In genomic region chr21:27476696-27477095, GRCh38 we compare ENCODE assay signal across 11 cellular contexts.
A peak's percentile ranks its signal among the peaks of the same experiment; 100 is the strongest.
DNase-seq lines count a peak whose midpoint lies in the region; ATAC-seq and TF ChIP-seq lines count a peak whose summit lies in the region.
"Had no signal": no experiment of that assay in that cellular context is flagged by ENCODE, and none has a peak within 500 bp of the region (broad histone marks: within the 10 kb centered on the region; RNA-seq: fewer than 3 reads in every experiment).

No MANE protein-coding gene starts in this region.

- H3K27ac ChIP-seq in foreskin keratinocyte (no peak overlapping the region), psoas muscle (no peak overlapping the region), PC-9 (no peak overlapping the region)

- H3K4me3 ChIP-seq in WI38 (ENCODE audit: low read depth, low read length) (no peak overlapping the region), psoas muscle (no peak overlapping the region), PC-9 (no peak overlapping the region)

- DNase-seq in ELR (ENCODE audit: low read depth) (peak; percentile 35), foreskin keratinocyte (no peak), psoas muscle (no peak), NCI-H2171 (lab: John Stamatoyannopoulos, UW) (no peak), NCI-H69 (lab: John Stamatoyannopoulos, UW) (no peak), PC-9 (no peak)
- DNase-seq in stimulated activated CD4-positive, alpha-beta T cell treated with anti-CD3 and anti-CD28 coated beads, Interleukin-12 subunit alpha, Interleukin-12 subunit beta, amount 100 ng/mL, for 4 hours: no peak
- DNase-seq: activated CD8-positive, alpha-beta memory T cell treated with anti-CD3 and anti-CD28 coated beads, Interleukin-2, amount 50 U/mL, for 48 hours; dermis blood vessel endothelial cell; stimulated activated CD4-positive, alpha-beta T cell treated with anti-CD3 and anti-CD28 coated beads, Interleukin-4, amount 100 ng/mL, for 24 hours had no signal

- no peaks in the 10 kb centered on the region for H3K9me2 ChIP-seq in PC-9 (ENCODE audit: insufficient read depth)

- H3K36me3 ChIP-seq in psoas muscle (ENCODE audit: insufficient read depth in 1 of 2, low read depth in 1 of 2) (no peaks in the 10 kb centered on the region), PC-9 (ENCODE audit: low read depth) (no peaks in the 10 kb centered on the region)

- no peaks in the 10 kb centered on the region for H3K27me3 ChIP-seq in foreskin keratinocyte
- no peaks in the 10 kb centered on the region for H3K27me3 ChIP-seq in psoas muscle (ENCODE audit: insufficient read depth in 3 of 3, low read length in 2 of 3)
- H3K27me3 ChIP-seq in PC-9 (ENCODE audit: insufficient read depth, low read depth): no peaks in the 10 kb centered on the region

- H3F3A ChIP-seq in PC-9 (ENCODE audit: insufficient read depth, low read depth): no peaks in the 10 kb centered on the region

- no peaks in the 10 kb centered on the region for H3K9me3 ChIP-seq in psoas muscle
- H3K9me3 ChIP-seq in PC-9 (ENCODE audit: insufficient read depth, low read depth): no peaks in the 10 kb centered on the region

- no TSS peak for BruUV-seq in PC-9 (replicated peaks; lab: Mats Ljungman, UMichigan)

- H4K20me1 ChIP-seq in PC-9 (ENCODE audit: insufficient read depth): no peaks in the 10 kb centered on the region

- POLR2A ChIA-PET in PC-9 (lab: Charles Lee; ENCODE audit: unreplicated experiment): no interaction called here

- WGBS in psoas muscle, 3 donors: 6 to 18% (median 11%) methylated on average over 1 of the region's 1 CpG

- no peaks in the 10 kb centered on the region for H3K4me1 ChIP-seq in foreskin keratinocyte
- H3K4me1 ChIP-seq in psoas muscle: no peaks in the 10 kb centered on the region
- no peaks in the 10 kb centered on the region for H3K4me1 ChIP-seq in PC-9 (replicated peaks; ENCODE audit: insufficient read depth)

- no peak overlapping the region for H2AFZ ChIP-seq in PC-9

- no peak for ATAC-seq in foreskin keratinocyte
- ATAC-seq in psoas muscle: no peak

- CTCF ChIA-PET in PC-9 (lab: Charles Lee): no interaction called here

- peak; percentile 32; the same call in 1 of the 2 replicates for TF ChIP-seq CTCF in WI38 (IDR thresholded peaks at IDR 0.05; ENCODE audit: low read depth, low read length)
- peak; percentile 62 for TF ChIP-seq CTCF in foreskin keratinocyte (conservative IDR thresholded peaks at IDR 0.05)
- TF ChIP-seq CTCF in psoas muscle (IDR thresholded peaks at IDR 0.05): peak; percentile 42
- TF ChIP-seq CTCF in PC-9 (conservative IDR thresholded peaks at IDR 0.05): no peak

- H3K4me2 ChIP-seq in PC-9: no peak overlapping the region

- intact Hi-C loops in psoas muscle (cut with DNase I): no loop called here
- intact Hi-C loops in PC-9 (cut with micrococcal nuclease; ENCODE audit: unreplicated experiment): no loop called here

- H3K79me2 ChIP-seq in PC-9 (ENCODE audit: low read depth): no peaks in the 10 kb centered on the region
